In the genomic region with DNA sequence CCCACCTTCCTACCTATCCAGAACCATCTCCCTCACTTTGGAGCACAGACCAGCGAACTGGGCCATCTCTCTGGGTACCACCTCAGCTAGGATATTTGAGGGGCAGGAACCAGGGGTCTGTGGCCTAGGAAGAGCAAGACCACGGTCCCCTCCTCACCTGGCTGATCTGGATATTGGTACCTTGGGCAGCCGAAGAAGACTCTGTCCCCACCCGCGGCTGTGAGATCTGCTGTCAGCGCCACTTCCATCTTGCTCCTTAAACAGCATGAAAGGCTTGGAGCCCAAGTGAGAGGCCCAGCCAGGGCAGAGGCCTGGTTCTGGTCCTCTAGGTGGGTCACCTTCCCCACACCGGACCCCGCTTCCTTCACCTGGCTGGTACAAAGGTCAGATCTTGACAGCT, we compare ENCODE assay signal across 24 cellular contexts.
"Had no signal": no experiment of that assay in that cellular context is flagged by ENCODE, and none has a peak within 500 bp of the region (broad histone marks: within the 10 kb centered on the region; RNA-seq: fewer than 3 reads in every experiment).

No MANE protein-coding gene starts in this region.

- DNase-seq: activated CD4-positive, alpha-beta memory T cell treated with anti-CD3 and anti-CD28 coated beads for 36 hours; activated CD4-positive, alpha-beta T cell treated with anti-CD3 and anti-CD28 coated beads, Interleukin-2, amount 10 ng/mL, durations not matched to agents 24 days and 14 days; activated CD4-positive, CD25-positive, alpha-beta regulatory T cell; activated CD8-positive, alpha-beta memory T cell treated with anti-CD3 and anti-CD28 coated beads, Interleukin-2, amount 50 U/mL, for 4 hours; activated gamma-delta T cell; activated naive CD4-positive, alpha-beta T cell treated with anti-CD3 and anti-CD28 coated beads, Interleukin-2, amount 10 ng/mL, durations not matched to agents 7 days and 5 days; activated naive CD8-positive, alpha-beta T cell treated with anti-CD3 and anti-CD28 coated beads, Interleukin-2, amount 10 ng/mL, durations not matched to agents 7 days and 5 days; activated T-cell treated with anti-CD3 and anti-CD28 coated beads, Interleukin-2, amount 50 U/mL, for 1 hour; brain microvascular endothelial cell; caudate nucleus; cortex of kidney; effector memory CD8-positive, alpha-beta T cell; foreskin keratinocyte; heart right ventricle; midbrain; naive thymus-derived CD8-positive, alpha-beta T cell; occipital lobe; psoas muscle; stimulated activated CD4-positive, alpha-beta T cell treated with anti-CD3 and anti-CD28 coated beads, Interleukin-15, amount 100 ng/mL, for 24 hours; stimulated activated CD4-positive, alpha-beta T cell treated with anti-CD3 and anti-CD28 coated beads, Interleukin-2, amount 100 ng/mL, for 24 hours; stimulated activated naive B cell treated with anti-CD40 and anti-IgM and Interleukin-4, amounts not matched to agents 10 μg/mL and 1 μg/mL and 100 μg/mL, for 72 hours had no signal

- H3K9me3 ChIP-seq: heart right ventricle, psoas muscle, tibial nerve had no signal

- H3K9ac ChIP-seq: neural progenitor cell, parathyroid adenoma had no signal

- H3K27ac Mint-ChIP-seq: activated CD4-positive, alpha-beta memory T cell treated with anti-CD3 and anti-CD28 coated beads for 36 hours; activated CD4-positive, alpha-beta T cell treated with anti-CD3 and anti-CD28 coated beads, Interleukin-2, amount 10 ng/mL, durations not matched to agents 24 days and 14 days; activated naive CD4-positive, alpha-beta T cell treated with anti-CD3 and anti-CD28 coated beads, Interleukin-2, amount 10 ng/mL, durations not matched to agents 7 days and 5 days; activated naive CD8-positive, alpha-beta T cell treated with anti-CD3 and anti-CD28 coated beads, Interleukin-2, amount 10 ng/mL, durations not matched to agents 7 days and 5 days; effector memory CD8-positive, alpha-beta T cell; neural progenitor cell had no signal

- H3K36me3 ChIP-seq: brain microvascular endothelial cell, neural progenitor cell had no signal

- H3K4me3 Mint-ChIP-seq: activated CD4-positive, alpha-beta memory T cell treated with anti-CD3 and anti-CD28 coated beads for 36 hours; activated CD4-positive, alpha-beta T cell treated with anti-CD3 and anti-CD28 coated beads, Interleukin-2, amount 10 ng/mL, durations not matched to agents 24 days and 14 days; activated naive CD4-positive, alpha-beta T cell treated with anti-CD3 and anti-CD28 coated beads, Interleukin-2, amount 10 ng/mL, durations not matched to agents 7 days and 5 days; activated naive CD8-positive, alpha-beta T cell treated with anti-CD3 and anti-CD28 coated beads, Interleukin-2, amount 10 ng/mL, durations not matched to agents 7 days and 5 days; effector memory CD8-positive, alpha-beta T cell; neural progenitor cell; stimulated activated naive B cell treated with anti-CD40 and anti-IgM and Interleukin-4, amounts not matched to agents 10 μg/mL and 1 μg/mL and 100 μg/mL, for 72 hours had no signal

- ATAC-seq: effector memory CD8-positive, alpha-beta T cell; foreskin keratinocyte; heart right ventricle; naive thymus-derived CD8-positive, alpha-beta T cell; psoas muscle; stimulated activated naive B cell treated with anti-CD40 and anti-IgM and Interleukin-4, amounts not matched to agents 10 μg/mL and 1 μg/mL and 100 μg/mL, for 72 hours had no signal

- H3K9me3 Mint-ChIP-seq: activated CD4-positive, alpha-beta memory T cell treated with anti-CD3 and anti-CD28 coated beads for 36 hours; activated CD4-positive, alpha-beta T cell treated with anti-CD3 and anti-CD28 coated beads, Interleukin-2, amount 10 ng/mL, durations not matched to agents 24 days and 14 days; activated naive CD4-positive, alpha-beta T cell treated with anti-CD3 and anti-CD28 coated beads, Interleukin-2, amount 10 ng/mL, durations not matched to agents 7 days and 5 days; activated naive CD8-positive, alpha-beta T cell treated with anti-CD3 and anti-CD28 coated beads, Interleukin-2, amount 10 ng/mL, durations not matched to agents 7 days and 5 days; effector memory CD8-positive, alpha-beta T cell; naive thymus-derived CD8-positive, alpha-beta T cell; neural progenitor cell; stimulated activated naive B cell treated with anti-CD40 and anti-IgM and Interleukin-4, amounts not matched to agents 10 μg/mL and 1 μg/mL and 100 μg/mL, for 72 hours had no signal

- H3K36me3 Mint-ChIP-seq: activated naive CD8-positive, alpha-beta T cell treated with anti-CD3 and anti-CD28 coated beads, Interleukin-2, amount 10 ng/mL, durations not matched to agents 7 days and 5 days had no signal

- H3K27me3 Mint-ChIP-seq: activated CD4-positive, alpha-beta memory T cell treated with anti-CD3 and anti-CD28 coated beads for 36 hours; activated CD4-positive, alpha-beta T cell treated with anti-CD3 and anti-CD28 coated beads, Interleukin-2, amount 10 ng/mL, durations not matched to agents 24 days and 14 days; activated naive CD8-positive, alpha-beta T cell treated with anti-CD3 and anti-CD28 coated beads, Interleukin-2, amount 10 ng/mL, durations not matched to agents 7 days and 5 days; effector memory CD8-positive, alpha-beta T cell; stimulated activated naive B cell treated with anti-CD40 and anti-IgM and Interleukin-4, amounts not matched to agents 10 μg/mL and 1 μg/mL and 100 μg/mL, for 72 hours had no signal

- H3K27me3 ChIP-seq: brain microvascular endothelial cell, foreskin keratinocyte, heart right ventricle, tibial nerve had no signal

- H3K27ac ChIP-seq: brain microvascular endothelial cell, foreskin keratinocyte, heart right ventricle, neural progenitor cell, parathyroid adenoma, psoas muscle, tibial nerve had no signal

- H3K4me3 ChIP-seq: heart right ventricle, neural progenitor cell, psoas muscle, tibial nerve had no signal
